In the genomic region with DNA sequence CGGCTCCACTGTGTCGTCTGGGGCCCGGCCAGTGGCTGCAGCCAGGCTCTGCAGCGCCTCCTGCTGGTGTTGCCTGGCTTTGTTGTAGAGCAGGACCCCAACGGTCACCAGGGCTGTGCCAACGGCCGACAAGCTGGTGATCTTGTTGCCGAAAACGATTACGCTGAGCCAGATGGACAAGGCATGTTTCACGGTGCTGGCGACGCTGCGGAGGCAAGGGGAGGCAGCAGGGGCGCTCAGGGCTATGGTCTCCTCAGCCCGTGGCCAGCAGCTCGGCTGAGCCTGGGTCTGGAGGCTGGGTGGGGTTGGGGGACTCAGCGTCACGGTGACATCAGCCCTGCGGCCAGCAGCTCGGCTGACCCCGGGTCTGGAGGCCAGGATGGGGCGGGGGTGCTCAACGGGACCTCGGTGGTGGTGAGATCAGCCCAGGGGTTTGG, we compare ENCODE assay signal across 9 cellular contexts. TPM values are rescaled to one million over a fixed set of nuclear protein-coding genes. Genes with fewer than 3 reads are reported as not detected.
A peak's percentile ranks its signal among the peaks of the same experiment; 100 is the strongest.
DNase-seq lines count a peak whose midpoint lies in the region; ATAC-seq and TF ChIP-seq lines count a peak whose summit lies in the region.
"Had no signal": no experiment of that assay in that cellular context is flagged by ENCODE, and none has a peak within 500 bp of the region (broad histone marks: within the 10 kb centered on the region; RNA-seq: fewer than 3 reads in every experiment).

No MANE protein-coding gene starts in this region.

- H3K27me3 Mint-ChIP-seq in activated CD4-positive, alpha-beta memory T cell treated with anti-CD3 and anti-CD28 coated beads, Interleukin-2, amount 10 ng/mL, durations not matched to agents 7 days and 5 days, result no peaks in the 10 kb centered on the region
- H3K27me3 Mint-ChIP-seq: CD8-positive, alpha-beta memory T cell had no signal

- peak; percentile 54 for DNase-seq in activated CD4-positive, CD25-positive, alpha-beta regulatory T cell treated with anti-CD3 and anti-CD28 coated beads, Interleukin-2, amount 50 U/mL, for 72 hours
- DNase-seq in activated CD4-positive, alpha-beta memory T cell treated with anti-CD3 and anti-CD28 coated beads, Interleukin-2, amount 10 ng/mL, durations not matched to agents 7 days and 5 days, result peak; percentile 39
- no peak for DNase-seq in hepatocyte (ENCODE audit: low spot score)
- peak; percentile 57 to 67 for DNase-seq in suprapubic skin (ENCODE audit: low spot score in 2 of 2)
- no peak for DNase-seq in effector CD8-positive, alpha-beta T cell (lab: John Stamatoyannopoulos, UW)
- DNase-seq in 8988T, result no peak

- H3K36me3 Mint-ChIP-seq in activated CD4-positive, alpha-beta memory T cell treated with anti-CD3 and anti-CD28 coated beads, Interleukin-2, amount 10 ng/mL, durations not matched to agents 7 days and 5 days (ENCODE audit: low read depth), result peaks cover 11% of the 10 kb centered on the region

- peaks cover 8% of the 10 kb centered on the region for H3K4me1 Mint-ChIP-seq in activated CD4-positive, alpha-beta memory T cell treated with anti-CD3 and anti-CD28 coated beads, Interleukin-2, amount 10 ng/mL, durations not matched to agents 7 days and 5 days

- H3K4me1 ChIP-seq in hepatocyte (ENCODE audit: insufficient read depth) (peaks cover 8% of the 10 kb centered on the region), suprapubic skin (peaks cover 6% of the 10 kb centered on the region)

- ATAC-seq in activated CD4-positive, CD25-positive, alpha-beta regulatory T cell treated with anti-CD3 and anti-CD28 coated beads, Interleukin-2, amount 50 U/mL, for 24 hours, result no peak
- no peak for ATAC-seq in HG03378 (IDR thresholded peaks at IDR 0.05; ENCODE audit: unreplicated experiment)

- no peak for TF ChIP-seq EP300 in suprapubic skin (IDR thresholded peaks at IDR 0.05)

- H3K27ac Mint-ChIP-seq in activated CD4-positive, alpha-beta memory T cell treated with anti-CD3 and anti-CD28 coated beads, Interleukin-2, amount 10 ng/mL, durations not matched to agents 7 days and 5 days, result no peak overlapping the region

- CTCF ChIA-PET in activated CD4-positive, alpha-beta memory T cell treated with anti-CD3 and anti-CD28 coated beads, Interleukin-2, amount 10 ng/mL, durations not matched to agents 7 days and 5 days (lab: Charles Lee), result interaction anchor here (2.4 kb wide), 1 partner anchor 63 kb away, joined by 20 read pairs; no protein-coding TSS in a partner anchor

- no peaks in the 10 kb centered on the region for H3K79me2 ChIP-seq in hepatocyte

- H3K27me3 ChIP-seq in hepatocyte (no peaks in the 10 kb centered on the region), suprapubic skin (no peaks in the 10 kb centered on the region)

- H2AFZ ChIP-seq in hepatocyte, result no peak overlapping the region

- no peaks in the 10 kb centered on the region for H3K9me3 Mint-ChIP-seq in activated CD4-positive, alpha-beta memory T cell treated with anti-CD3 and anti-CD28 coated beads, Interleukin-2, amount 10 ng/mL, durations not matched to agents 7 days and 5 days
- H3K9me3 Mint-ChIP-seq: CD8-positive, alpha-beta memory T cell had no signal

- H3K27ac ChIP-seq in hepatocyte (no peak overlapping the region), suprapubic skin (no peak overlapping the region)

- no peaks in the 10 kb centered on the region for H3K9me3 ChIP-seq in hepatocyte (ENCODE audit: low read depth)
- H3K9me3 ChIP-seq in suprapubic skin, result no peaks in the 10 kb centered on the region

- 91% methylated on average over 25 of the region's 25 CpGs for WGBS in hepatocyte (ENCODE audit: low lambda C conversion rate, missing lambda C conversion rate)
- 86% methylated on average over 22 of the region's 25 CpGs for WGBS in suprapubic skin

- H3K4me3 Mint-ChIP-seq in activated CD4-positive, alpha-beta memory T cell treated with anti-CD3 and anti-CD28 coated beads, Interleukin-2, amount 10 ng/mL, durations not matched to agents 7 days and 5 days, result no peak overlapping the region
- H3K4me3 Mint-ChIP-seq: CD8-positive, alpha-beta memory T cell had no signal

- no peaks in the 10 kb centered on the region for H4K20me1 ChIP-seq in hepatocyte (ENCODE audit: insufficient read depth, poor library complexity, severe bottlenecking)

- H3K36me3 ChIP-seq in hepatocyte (replicated peaks; ENCODE audit: insufficient read depth, low read depth) (no peaks in the 10 kb centered on the region), suprapubic skin (peaks cover 43% of the 10 kb centered on the region)

- no peak for TF ChIP-seq POLR2A in suprapubic skin (IDR thresholded peaks at IDR 0.05)

- H3K9me2 ChIP-seq in hepatocyte (replicated peaks; ENCODE audit: insufficient read depth), result no peaks in the 10 kb centered on the region

- POLR2A ChIA-PET in activated CD4-positive, alpha-beta memory T cell treated with anti-CD3 and anti-CD28 coated beads, Interleukin-2, amount 10 ng/mL, durations not matched to agents 7 days and 5 days (lab: Charles Lee), result interaction anchor here (2.4 kb wide), 1 partner anchor 63 kb away, joined by 12 read pairs; no protein-coding TSS in a partner anchor

- peak; percentile 33 for TF ChIP-seq CTCF in hepatocyte (IDR thresholded peaks at IDR 0.05; ENCODE audit: poor library complexity)
- TF ChIP-seq CTCF in suprapubic skin (IDR thresholded peaks at IDR 0.05), result peak in 1 of 2 donors; percentile 15

- no peak overlapping the region for H3K4me2 ChIP-seq in hepatocyte

- H3K4me3 ChIP-seq in hepatocyte (no peak overlapping the region), suprapubic skin (no peak overlapping the region)

RNA-seq across cellular contexts. Expression of a gene that starts 7.0 kb away (rescaled TPM):
- 10 to 100 TPM; 32.5 to 32.7 TPM for total RNA-seq in activated CD4-positive, alpha-beta memory T cell treated with anti-CD3 and anti-CD28 coated beads, Interleukin-2, amount 10 ng/mL, durations not matched to agents 7 days and 5 days
- total RNA-seq in hepatocyte, result 7.5 and 10.1 TPM in 2 replicates
- polyA plus RNA-seq in hepatocyte, result 15.3 and 21.3 TPM in 2 replicates
- total RNA-seq in suprapubic skin, result 10 to 100 TPM; 18.1 to 28.6 (median 23.3) TPM

RNA-seq across cellular contexts. Expression of a gene that starts 26.8 kb away (rescaled TPM):
- total RNA-seq in activated CD4-positive, alpha-beta memory T cell treated with anti-CD3 and anti-CD28 coated beads, Interleukin-2, amount 10 ng/mL, durations not matched to agents 7 days and 5 days, result 10 to 100 TPM; 54.5 to 55.7 TPM
- 46.7 and 48.2 TPM in 2 replicates for total RNA-seq in hepatocyte
- 27.5 and 29.2 TPM in 2 replicates for polyA plus RNA-seq in hepatocyte
- total RNA-seq in suprapubic skin, result 10 to 100 TPM; 34.0 to 59.9 (median 48.8) TPM

RNA-seq across cellular contexts. Expression of a gene that starts 33.9 kb away (rescaled TPM):
- 1 to 10 TPM in 1 of 2 experiments, under 1 TPM in 1; 0.63 to 2.4 TPM for total RNA-seq in activated CD4-positive, alpha-beta memory T cell treated with anti-CD3 and anti-CD28 coated beads, Interleukin-2, amount 10 ng/mL, durations not matched to agents 7 days and 5 days
- total RNA-seq in hepatocyte (48.0 and 73.4 TPM in 2 replicates), suprapubic skin (1 to 10 TPM; 1.7 to 3.1 (median 2.9) TPM)
- polyA plus RNA-seq in hepatocyte, result 136 and 184 TPM in 2 replicates

RNA-seq across cellular contexts. Expression of a gene that starts 50.5 kb away (rescaled TPM):
- total RNA-seq in activated CD4-positive, alpha-beta memory T cell treated with anti-CD3 and anti-CD28 coated beads, Interleukin-2, amount 10 ng/mL, durations not matched to agents 7 days and 5 days, result 10 to 100 TPM; 37.2 to 37.5 TPM
- total RNA-seq in hepatocyte (34.8 and 47.5 TPM in 2 replicates), suprapubic skin (100 to 1,000 TPM; 131 to 212 (median 154) TPM)
- 75.3 and 121 TPM in 2 replicates for polyA plus RNA-seq in hepatocyte

RNA-seq across cellular contexts. Expression of a gene that starts 58.3 kb away (rescaled TPM):
- 10 to 100 TPM; 67.2 to 68.1 TPM for total RNA-seq in activated CD4-positive, alpha-beta memory T cell treated with anti-CD3 and anti-CD28 coated beads, Interleukin-2, amount 10 ng/mL, durations not matched to agents 7 days and 5 days
- 9.2 and 19.5 TPM in 2 replicates for total RNA-seq in hepatocyte
- polyA plus RNA-seq in hepatocyte, result 30.9 and 41.6 TPM in 2 replicates
- 100 to 1,000 TPM in 1 of 4 donors, 10 to 100 TPM in 3; 23.6 to 136 (median 53.4) TPM for total RNA-seq in suprapubic skin

Comparison
In these comparisons a context has a peak if more than half of its experiments do, and no peak if none do; other contexts are left out.
1. DNase-seq: peak in activated CD4-positive, CD25-positive, alpha-beta regulatory T cell treated with anti-CD3 and anti-CD28 coated beads, Interleukin-2, amount 50 U/mL, for 72 hours (single experiment), activated CD4-positive, alpha-beta memory T cell treated with anti-CD3 and anti-CD28 coated beads, Interleukin-2, amount 10 ng/mL, durations not matched to agents 7 days and 5 days (single experiment) and suprapubic skin (2 of 2); none in hepatocyte (single experiment), effector CD8-positive, alpha-beta T cell (single experiment) and 8988T (single experiment).
2. RNA of a gene that starts 33.9 kb away (total RNA-seq): 48.0 to 73.4 TPM in hepatocyte; 1.7 to 3.1 TPM in suprapubic skin and 0.63 to 2.4 TPM in activated CD4-positive, alpha-beta memory T cell treated with anti-CD3 and anti-CD28 coated beads, Interleukin-2, amount 10 ng/mL, durations not matched to agents 7 days and 5 days; every median in the first group is over 10 times any median in the second.